In the genomic region with DNA sequence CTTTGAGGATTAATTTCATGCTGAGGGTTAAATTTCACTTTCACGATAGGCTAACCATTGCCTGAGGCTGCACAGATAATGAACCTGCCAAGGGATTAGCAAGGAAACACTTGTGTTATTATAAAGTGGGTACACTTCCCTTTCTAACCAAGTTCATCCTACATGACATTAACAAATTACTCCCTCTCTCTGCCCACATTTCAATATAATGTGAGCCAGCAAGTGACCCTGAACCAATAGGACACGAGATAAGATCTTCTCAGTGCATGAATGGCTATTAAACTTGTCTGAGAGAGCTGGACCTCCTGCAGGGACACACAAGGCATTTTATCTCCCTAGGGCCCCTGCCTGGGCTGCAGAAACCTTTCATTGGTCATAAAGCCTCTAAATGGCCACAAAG, we compare ENCODE assay signal across 1 cellular context.
TF ChIP-seq lines count a peak whose summit lies in the region.

No MANE protein-coding gene starts in this region.

TF ChIP-seq in HEK293, 187 proteins besides CTCF, POLR2A, EP300 and RAD21 (continued from another document):
- TF ChIP-seq, protein P1, sequence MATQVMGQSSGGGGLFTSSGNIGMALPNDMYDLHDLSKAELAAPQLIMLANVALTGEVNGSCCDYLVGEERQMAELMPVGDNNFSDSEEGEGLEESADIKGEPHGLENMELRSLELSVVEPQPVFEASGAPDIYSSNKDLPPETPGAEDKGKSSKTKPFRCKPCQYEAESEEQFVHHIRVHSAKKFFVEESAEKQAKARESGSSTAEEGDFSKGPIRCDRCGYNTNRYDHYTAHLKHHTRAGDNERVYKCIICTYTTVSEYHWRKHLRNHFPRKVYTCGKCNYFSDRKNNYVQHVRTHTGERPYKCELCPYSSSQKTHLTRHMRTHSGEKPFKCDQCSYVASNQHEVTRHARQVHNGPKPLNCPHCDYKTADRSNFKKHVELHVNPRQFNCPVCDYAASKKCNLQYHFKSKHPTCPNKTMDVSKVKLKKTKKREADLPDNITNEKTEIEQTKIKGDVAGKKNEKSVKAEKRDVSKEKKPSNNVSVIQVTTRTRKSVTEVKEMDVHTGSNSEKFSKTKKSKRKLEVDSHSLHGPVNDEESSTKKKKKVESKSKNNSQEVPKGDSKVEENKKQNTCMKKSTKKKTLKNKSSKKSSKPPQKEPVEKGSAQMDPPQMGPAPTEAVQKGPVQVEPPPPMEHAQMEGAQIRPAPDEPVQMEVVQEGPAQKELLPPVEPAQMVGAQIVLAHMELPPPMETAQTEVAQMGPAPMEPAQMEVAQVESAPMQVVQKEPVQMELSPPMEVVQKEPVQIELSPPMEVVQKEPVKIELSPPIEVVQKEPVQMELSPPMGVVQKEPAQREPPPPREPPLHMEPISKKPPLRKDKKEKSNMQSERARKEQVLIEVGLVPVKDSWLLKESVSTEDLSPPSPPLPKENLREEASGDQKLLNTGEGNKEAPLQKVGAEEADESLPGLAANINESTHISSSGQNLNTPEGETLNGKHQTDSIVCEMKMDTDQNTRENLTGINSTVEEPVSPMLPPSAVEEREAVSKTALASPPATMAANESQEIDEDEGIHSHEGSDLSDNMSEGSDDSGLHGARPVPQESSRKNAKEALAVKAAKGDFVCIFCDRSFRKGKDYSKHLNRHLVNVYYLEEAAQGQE (tag by site-specific recombination; IDR thresholded peaks at IDR 0.05), result peak; percentile 58; the same call in 1 of the 2 replicates
- TF ChIP-seq HOXD13 (CRISPR knock-in tag; IDR thresholded peaks at IDR 0.05; ENCODE audit: borderline replicate concordance) (peak; percentile 98), KLF10 (tag by site-specific recombination; IDR thresholded peaks at IDR 0.05) (peak; percentile 94), ZNF140 (tag by site-specific recombination; IDR thresholded peaks at IDR 0.05) (no peak), ZSCAN4 (tag by site-specific recombination; IDR thresholded peaks at IDR 0.05) (peak; percentile 78), ZNF350 (tag by site-specific recombination; IDR thresholded peaks at IDR 0.05) (peak; percentile 46; the same call in 1 of the 2 replicates), ZBTB7A (tag by site-specific recombination; IDR thresholded peaks at IDR 0.05; ENCODE audit: low read depth) (peak; percentile 75; the same call in 1 of the 2 replicates), ZBTB49 (tag by site-specific recombination; IDR thresholded peaks at IDR 0.05; ENCODE audit: low read depth) (peak; percentile 88), ZNF501 (tag by site-specific recombination; IDR thresholded peaks at IDR 0.05) (no peak; the same call in 1 of the 2 replicates), ZNF488 (tag by site-specific recombination; IDR thresholded peaks at IDR 0.05) (peak; percentile 96), ZNF830 (tag by site-specific recombination; IDR thresholded peaks at IDR 0.05; ENCODE audit: low read depth) (no peak), ZEB2 (tag by site-specific recombination; IDR thresholded peaks at IDR 0.05) (peak; percentile 98), ZNF658 (tag by site-specific recombination; IDR thresholded peaks at IDR 0.05) (no peak), ZNF776 (tag by site-specific recombination; IDR thresholded peaks at IDR 0.05; ENCODE audit: borderline replicate concordance) (peak; percentile 81; the same call in 1 of the 2 replicates), ZBTB8A (tag by site-specific recombination; IDR thresholded peaks at IDR 0.05) (peak; percentile 91), ZNF792 (tag by site-specific recombination; IDR thresholded peaks at IDR 0.05) (no peak), ZNF610 (tag by site-specific recombination; IDR thresholded peaks at IDR 0.05; ENCODE audit: borderline replicate concordance) (peak; percentile 89), ZNF639 (tag by site-specific recombination; IDR thresholded peaks at IDR 0.05) (peak; percentile 97), ZNF48 (tag by site-specific recombination; IDR thresholded peaks at IDR 0.05) (no peak), SP2 (tag by site-specific recombination; IDR thresholded peaks at IDR 0.05) (no peak; the same call in 1 of the 2 replicates), GLI2 (tag by site-specific recombination; IDR thresholded peaks at IDR 0.05; ENCODE audit: borderline replicate concordance, low read depth) (peak; percentile 100), ZNF677 (tag by site-specific recombination; IDR thresholded peaks at IDR 0.05) (no peak), ZNF843 (tag by site-specific recombination; IDR thresholded peaks at IDR 0.05) (peak; percentile 100), ZNF473 (tag by site-specific recombination; IDR thresholded peaks at IDR 0.05) (no peak), ZNF701 (tag by site-specific recombination; IDR thresholded peaks at IDR 0.05) (no peak), ZNF548 (tag by site-specific recombination; IDR thresholded peaks at IDR 0.05) (no peak), OSR2 (tag by site-specific recombination; IDR thresholded peaks at IDR 0.05) (peak; percentile 100), ZNF37A (tag by site-specific recombination; IDR thresholded peaks at IDR 0.05) (0 out of 2 replicates have a peak, but pooled peaks have one; percentile 38), ZNF549 (tag by site-specific recombination; IDR thresholded peaks at IDR 0.05) (peak; percentile 40; the same call in 1 of the 2 replicates), GLI4 (tag by site-specific recombination; IDR thresholded peaks at IDR 0.05) (peak; percentile 75; the same call in 1 of the 2 replicates), SP3 (tag by site-specific recombination; IDR thresholded peaks at IDR 0.05) (peak; percentile 59; the same call in 1 of the 2 replicates)
- TF ChIP-seq, protein P2, sequence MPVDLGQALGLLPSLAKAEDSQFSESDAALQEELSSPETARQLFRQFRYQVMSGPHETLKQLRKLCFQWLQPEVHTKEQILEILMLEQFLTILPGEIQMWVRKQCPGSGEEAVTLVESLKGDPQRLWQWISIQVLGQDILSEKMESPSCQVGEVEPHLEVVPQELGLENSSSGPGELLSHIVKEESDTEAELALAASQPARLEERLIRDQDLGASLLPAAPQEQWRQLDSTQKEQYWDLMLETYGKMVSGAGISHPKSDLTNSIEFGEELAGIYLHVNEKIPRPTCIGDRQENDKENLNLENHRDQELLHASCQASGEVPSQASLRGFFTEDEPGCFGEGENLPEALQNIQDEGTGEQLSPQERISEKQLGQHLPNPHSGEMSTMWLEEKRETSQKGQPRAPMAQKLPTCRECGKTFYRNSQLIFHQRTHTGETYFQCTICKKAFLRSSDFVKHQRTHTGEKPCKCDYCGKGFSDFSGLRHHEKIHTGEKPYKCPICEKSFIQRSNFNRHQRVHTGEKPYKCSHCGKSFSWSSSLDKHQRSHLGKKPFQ (tag by site-specific recombination; IDR thresholded peaks at IDR 0.05), result peak; percentile 99
TF ChIP-seq in HEK293: peak in this region for 97.
